In genomic region chr3:141491081-141491480, GRCh38 we compare ENCODE assay signal across 24 cellular contexts. TPM values are rescaled to one million over a fixed set of nuclear protein-coding genes. Genes with fewer than 3 reads are reported as not detected.
DNase-seq lines count a peak whose midpoint lies in the region; ATAC-seq, FAIRE-seq and TF ChIP-seq lines count a peak whose summit lies in the region.
"Had no signal": no experiment of that assay in that cellular context is flagged by ENCODE, and none has a peak within 500 bp of the region (broad histone marks: within the 10 kb centered on the region; RNA-seq: fewer than 3 reads in every experiment).

No MANE protein-coding gene starts in this region.

- H3K27me3 Mint-ChIP-seq in T-helper 1 cell treated with Interleukin-12 subunit alpha and Interleukin-12 subunit beta and Interleukin-4 antibody, amounts not matched to agents 30 μg/mL and 1 μg/mL, for 36 hours (ENCODE audit: low read depth) = no peaks in the 10 kb centered on the region
- H3K27me3 Mint-ChIP-seq in CD4-positive, CD25-positive, alpha-beta regulatory T cell = no peaks in the 10 kb centered on the region
- no peaks in the 10 kb centered on the region for H3K27me3 Mint-ChIP-seq in T-cell
- H3K27me3 Mint-ChIP-seq in naive thymus-derived CD4-positive, alpha-beta T cell = no peaks in the 10 kb centered on the region

- H3K4me1 Mint-ChIP-seq in T-helper 1 cell treated with Interleukin-12 subunit alpha and Interleukin-12 subunit beta and Interleukin-4 antibody, amounts not matched to agents 30 μg/mL and 1 μg/mL, for 36 hours (ENCODE audit: low read depth) = peaks cover 69% of the 10 kb centered on the region
- peaks cover 66 to 87% (median 73%) of the 10 kb centered on the region in 4 donors for H3K4me1 Mint-ChIP-seq in CD4-positive, CD25-positive, alpha-beta regulatory T cell
- H3K4me1 Mint-ChIP-seq in T-cell = peaks cover 87 to 88% (median 87%) of the 10 kb centered on the region in 3 donors
- peaks cover 57 to 91% (median 86%) of the 10 kb centered on the region in 7 donors for H3K4me1 Mint-ChIP-seq in naive thymus-derived CD4-positive, alpha-beta T cell

- POLR2A ChIA-PET in T-cell (lab: Charles Lee) = interaction anchor here in 1 of 2 donors (1.2 to 1.3 kb wide), 2 partner anchors 11 to 62 kb away, joined by 3 to 5 read pairs; no protein-coding TSS in a partner anchor
- POLR2A ChIA-PET in naive thymus-derived CD4-positive, alpha-beta T cell (lab: Charles Lee) = interaction anchor here (0.8 to 2.4 kb wide), 8 partner anchors 8 to 70 kb away, joined by 3 to 17 read pairs (median 6); no protein-coding TSS in a partner anchor

- peaks cover 33% of the 10 kb centered on the region for H3K36me3 Mint-ChIP-seq in T-helper 1 cell treated with Interleukin-12 subunit alpha and Interleukin-12 subunit beta and Interleukin-4 antibody, amounts not matched to agents 30 μg/mL and 1 μg/mL, for 36 hours (ENCODE audit: low read depth)
- peaks cover 22% of the 10 kb centered on the region for H3K36me3 Mint-ChIP-seq in CD4-positive, CD25-positive, alpha-beta regulatory T cell
- H3K36me3 Mint-ChIP-seq in T-cell = peaks cover 16% of the 10 kb centered on the region
- peaks cover 0 to 35% (median 19%) of the 10 kb centered on the region in 5 donors for H3K36me3 Mint-ChIP-seq in naive thymus-derived CD4-positive, alpha-beta T cell

- TF ChIP-seq CTCF in upper lobe of right lung (IDR thresholded peaks at IDR 0.05) = no peak

- peaks cover 9% of the 10 kb centered on the region for H3K9me3 Mint-ChIP-seq in T-helper 1 cell treated with Interleukin-12 subunit alpha and Interleukin-12 subunit beta and Interleukin-4 antibody, amounts not matched to agents 30 μg/mL and 1 μg/mL, for 36 hours
- H3K9me3 Mint-ChIP-seq in CD4-positive, CD25-positive, alpha-beta regulatory T cell = peaks cover 0 to 4% (median 0%) of the 10 kb centered on the region in 7 donors
- peaks cover 0 to 5% (median 0%) of the 10 kb centered on the region in 3 donors for H3K9me3 Mint-ChIP-seq in T-cell
- H3K9me3 Mint-ChIP-seq in naive thymus-derived CD4-positive, alpha-beta T cell = peaks cover 0 to 6% (median 0%) of the 10 kb centered on the region in 11 donors

- no peak for FAIRE-seq in RCC 7860 (lab: Jason Lieb, UNC)

- intact Hi-C loops in naive thymus-derived CD4-positive, alpha-beta T cell (cut with micrococcal nuclease) = loop anchor here in 1 of 2 donors (10.0 kb wide), 1 partner anchor 304 kb away; no protein-coding TSS in a partner anchor
- intact Hi-C loops in upper lobe of right lung (cut with DNase I) = no loop called here

- peaks cover 85% of the 10 kb centered on the region for H3K4me1 ChIP-seq in CD4-positive, CD25-positive, alpha-beta regulatory T cell (ENCODE audit: control insufficient read depth, insufficient read depth, low read length, poor library complexity, severe bottlenecking)
- peaks cover 73 to 76% of the 10 kb centered on the region in 2 donors for H3K4me1 ChIP-seq in naive thymus-derived CD4-positive, alpha-beta T cell (ENCODE audit: control insufficient read depth in 2 of 2, insufficient read depth in 2 of 2, low read length in 2 of 2)
- peaks cover 12% of the 10 kb centered on the region for H3K4me1 ChIP-seq in upper lobe of right lung

- H3K27me3 ChIP-seq in CD4-positive, CD25-positive, alpha-beta regulatory T cell (ENCODE audit: control insufficient read depth, insufficient read depth, low read length) = no peaks in the 10 kb centered on the region
- no peaks in the 10 kb centered on the region for H3K27me3 ChIP-seq in naive thymus-derived CD4-positive, alpha-beta T cell (ENCODE audit: control insufficient read depth in 2 of 2, insufficient read depth in 2 of 2, low read length in 2 of 2)
- H3K27me3 ChIP-seq in upper lobe of right lung = no peaks in the 10 kb centered on the region
- H3K27me3 ChIP-seq: adrenal gland, spleen, transverse colon had no signal

- no peaks in the 10 kb centered on the region for H3K9me3 ChIP-seq in CD4-positive, CD25-positive, alpha-beta regulatory T cell (ENCODE audit: control insufficient read depth in 2 of 2, low read length in 2 of 2)
- no peaks in the 10 kb centered on the region for H3K9me3 ChIP-seq in naive thymus-derived CD4-positive, alpha-beta T cell (ENCODE audit: control insufficient read depth in 2 of 3, low read length in 3 of 3)
- H3K9me3 ChIP-seq in upper lobe of right lung = no peaks in the 10 kb centered on the region
- H3K9me3 ChIP-seq: adrenal gland, lower lobe of right lung, spleen, transverse colon had no signal

- ATAC-seq in CD4-positive, CD25-positive, alpha-beta regulatory T cell (ENCODE audit: low read depth in 2 of 2) = no peak
- no peak for ATAC-seq in T-cell (replicated peaks in 1 of 4)
- ATAC-seq in naive thymus-derived CD4-positive, alpha-beta T cell = no peak
- ATAC-seq in upper lobe of right lung = no peak
- no peak for ATAC-seq in GM21723 (IDR thresholded peaks at IDR 0.05; ENCODE audit: unreplicated experiment)
- ATAC-seq: lower lobe of right lung, Panc1 had no signal

- peak overlapping the region; percentile 26 for H3K4me3 Mint-ChIP-seq in T-helper 1 cell treated with Interleukin-12 subunit alpha and Interleukin-12 subunit beta and Interleukin-4 antibody, amounts not matched to agents 30 μg/mL and 1 μg/mL, for 36 hours
- H3K4me3 Mint-ChIP-seq in CD4-positive, CD25-positive, alpha-beta regulatory T cell = peak overlapping the region; percentile 43 to 92 (median 82)
- H3K4me3 Mint-ChIP-seq in T-cell = peak overlapping the region in 2 of 3 donors; percentile 37 to 80
- peak overlapping the region in 9 of 10 donors; percentile 21 to 97 (median 87) for H3K4me3 Mint-ChIP-seq in naive thymus-derived CD4-positive, alpha-beta T cell

- CTCF ChIA-PET in T-cell (lab: Charles Lee) = interaction anchor here (0.5 to 1.4 kb wide), 9 partner anchors 9 to 387 kb away, joined by 3 to 8 read pairs (median 4); no protein-coding TSS in a partner anchor
- CTCF ChIA-PET in naive thymus-derived CD4-positive, alpha-beta T cell (lab: Charles Lee) = interaction anchor here (0.9 to 1.5 kb wide), 6 partner anchors 9 to 72 kb away, joined by 3 to 9 read pairs (median 3); no protein-coding TSS in a partner anchor

- no peak overlapping the region for H3K27ac Mint-ChIP-seq in T-helper 1 cell treated with Interleukin-12 subunit alpha and Interleukin-12 subunit beta and Interleukin-4 antibody, amounts not matched to agents 30 μg/mL and 1 μg/mL, for 36 hours
- peak overlapping the region; percentile 51 to 86 (median 80) for H3K27ac Mint-ChIP-seq in CD4-positive, CD25-positive, alpha-beta regulatory T cell
- H3K27ac Mint-ChIP-seq in T-cell = peak overlapping the region; percentile 64 to 78
- peak overlapping the region in 8 of 9 donors; percentile 32 to 93 (median 88) for H3K27ac Mint-ChIP-seq in naive thymus-derived CD4-positive, alpha-beta T cell

- DNase-seq in T-helper 1 cell (no peak), T-cell (no peak), RCC 7860 (ENCODE audit: low spot score) (no peak), upper lobe of right lung (no peak)
- no peak for DNase-seq in CD4-positive, CD25-positive, alpha-beta regulatory T cell
- no peak for DNase-seq in naive thymus-derived CD4-positive, alpha-beta T cell
- DNase-seq: 8988T; adrenal gland; AML-193; GOT3; KBM-7; kidney; lower lobe of right lung; MV-4-11; NCI-H1694; NCI-H2171; NCI-H524; spleen; stimulated activated CD4-positive, alpha-beta T cell treated with anti-CD3 and anti-CD28 coated beads, Interleukin-4, amount 100 ng/mL, for 1 hour; transverse colon had no signal

- peak overlapping the region; percentile 60 for H3K27ac ChIP-seq in CD4-positive, CD25-positive, alpha-beta regulatory T cell (ENCODE audit: insufficient read depth, low read length, poor library complexity, severe bottlenecking)
- H3K27ac ChIP-seq in naive thymus-derived CD4-positive, alpha-beta T cell (ENCODE audit: low read depth, low read length) = peak overlapping the region; percentile 94
- H3K27ac ChIP-seq in upper lobe of right lung = no peak overlapping the region
- H3K27ac ChIP-seq: adrenal gland, coronary artery, lower lobe of right lung, transverse colon had no signal

- H3K4me3 ChIP-seq in CD4-positive, CD25-positive, alpha-beta regulatory T cell (ENCODE audit: low read depth, low read length) = peak overlapping the region; percentile 92
- H3K4me3 ChIP-seq in naive thymus-derived CD4-positive, alpha-beta T cell (ENCODE audit: low read length) = no peak overlapping the region
- H3K4me3 ChIP-seq in upper lobe of right lung = no peak overlapping the region
- H3K4me3 ChIP-seq: adrenal gland, coronary artery, lower lobe of right lung, spleen, transverse colon had no signal

- H3K36me3 ChIP-seq in CD4-positive, CD25-positive, alpha-beta regulatory T cell (ENCODE audit: control insufficient read depth, insufficient read depth, low read length) = peaks cover 7% of the 10 kb centered on the region
- no peaks in the 10 kb centered on the region for H3K36me3 ChIP-seq in naive thymus-derived CD4-positive, alpha-beta T cell (ENCODE audit: control insufficient read depth in 2 of 3, insufficient read depth in 3 of 3, low read length in 3 of 3)
- H3K36me3 ChIP-seq in upper lobe of right lung = no peaks in the 10 kb centered on the region
- H3K36me3 ChIP-seq: adrenal gland, lower lobe of right lung, transverse colon had no signal

RNA-seq across cellular contexts. Expression of gene RASA2, which starts 4.3 kb away (rescaled TPM):
- 93.5 TPM for total RNA-seq in CD4-positive, CD25-positive, alpha-beta regulatory T cell
- 10 to 100 TPM; 46.5 to 72.5 (median 56.6) TPM for polyA plus RNA-seq in CD4-positive, CD25-positive, alpha-beta regulatory T cell
- total RNA-seq in T-cell = 10 to 100 TPM; 52.7 to 80.0 (median 62.6) TPM
- total RNA-seq in naive thymus-derived CD4-positive, alpha-beta T cell = 100 to 1,000 TPM in 2 of 5 experiments, 10 to 100 TPM in 3; 51.9 to 120 (median 96.3) TPM
- polyA plus RNA-seq in naive thymus-derived CD4-positive, alpha-beta T cell = 10 to 100 TPM; 51.0 to 59.8 TPM
- total RNA-seq in upper lobe of right lung = 30.3 TPM

Comparison
In these comparisons a context has a peak if more than half of its experiments do, and no peak if none do; other contexts are left out.
1. H3K4me3 Mint-ChIP-seq: peak in every context shown above with its lines; median percentile 87 in naive thymus-derived CD4-positive, alpha-beta T cell; 82 in CD4-positive, CD25-positive, alpha-beta regulatory T cell; 58 in T-cell; 26 in T-helper 1 cell treated with Interleukin-12 subunit alpha and Interleukin-12 subunit beta and Interleukin-4 antibody, amounts not matched to agents 30 μg/mL and 1 μg/mL, for 36 hours.